9 cellular contexts compared by ENCODE assay signal in genomic region chr10:96747734-96748550, GRCh38.
DNase-seq lines count a peak whose midpoint lies in the region; ATAC-seq and TF ChIP-seq lines count a peak whose summit lies in the region.
"Had no signal": no experiment of that assay in that cellular context is flagged by ENCODE, and none has a peak within 500 bp of the region (broad histone marks: within the 10 kb centered on the region; RNA-seq: fewer than 3 reads in every experiment).

No MANE protein-coding gene starts in this region.

- peak; percentile 74 for ATAC-seq in HG03103 (IDR thresholded peaks at IDR 0.05; ENCODE audit: low read depth, unreplicated experiment)
- peak; percentile 86 for ATAC-seq in stimulated activated naive CD8-positive, alpha-beta T cell treated with anti-CD3 and anti-CD28 coated beads, Interleukin-15, Interleukin-2, amounts not matched to agents 100 U/mL and 50 U/mL, for 24 hours

- H2AFZ ChIP-seq in SU-DHL-6 (ENCODE audit: low read depth, low read length, severe bottlenecking): peak overlapping the region; percentile 79

- peak overlapping the region; percentile 66 for H3K27ac Mint-ChIP-seq in activated T-cell treated with anti-CD3 and anti-CD28 coated beads, Interleukin-2, amount 50 U/mL, for 24 hours

- H3K9ac ChIP-seq in SU-DHL-6 (ENCODE audit: low read length): peak overlapping the region; percentile 12; the same call in 1 of the 2 replicates

- H3K27me3 Mint-ChIP-seq in activated T-cell treated with anti-CD3 and anti-CD28 coated beads, Interleukin-2, amount 50 U/mL, for 24 hours: no peaks in the 10 kb centered on the region

- H3K36me3 Mint-ChIP-seq in activated T-cell treated with anti-CD3 and anti-CD28 coated beads, Interleukin-2, amount 50 U/mL, for 24 hours (ENCODE audit: low read depth): no peaks in the 10 kb centered on the region

- H3K4me3 Mint-ChIP-seq in activated T-cell treated with anti-CD3 and anti-CD28 coated beads, Interleukin-2, amount 50 U/mL, for 24 hours: no peak overlapping the region

- H3K9me3 ChIP-seq in SU-DHL-6 (ENCODE audit: insufficient read depth, low read length): no peaks in the 10 kb centered on the region
- H3K9me3 ChIP-seq: pancreas had no signal

- no peak for DNase-seq in activated T-cell treated with anti-CD3 and anti-CD28 coated beads, Interleukin-2, amount 50 U/mL, for 24 hours
- DNase-seq in activated T-cell treated with anti-CD3 and anti-CD28 coated beads for 4 hours: no peak
- DNase-seq in stimulated activated naive CD8-positive, alpha-beta T cell treated with anti-CD3 and anti-CD28 coated beads, Interleukin-15, Interleukin-2, amounts not matched to agents 100 U/mL and 50 U/mL, for 24 hours: peak; percentile 23
- no peak for DNase-seq in kidney glomerular epithelial cell (lab: John Stamatoyannopoulos, UW)
- no peak for DNase-seq in activated gamma-delta T cell (lab: John Stamatoyannopoulos, UW)
- no peak for DNase-seq in GM19240 (ENCODE audit: insufficient read length, low spot score)
- DNase-seq: pancreas had no signal

- no peaks in the 10 kb centered on the region for H3K36me3 ChIP-seq in SU-DHL-6 (ENCODE audit: low read length)
- H3K36me3 ChIP-seq: pancreas had no signal

- H4K20me1 ChIP-seq in SU-DHL-6 (ENCODE audit: low read depth, low read length): no peaks in the 10 kb centered on the region

- H3K27me3 ChIP-seq in SU-DHL-6 (ENCODE audit: low read length): no peaks in the 10 kb centered on the region
- H3K27me3 ChIP-seq: pancreas had no signal

- no peaks in the 10 kb centered on the region for H3K9me3 Mint-ChIP-seq in activated T-cell treated with anti-CD3 and anti-CD28 coated beads, Interleukin-2, amount 50 U/mL, for 24 hours

- no peaks in the 10 kb centered on the region for H3F3A ChIP-seq in SU-DHL-6 (ENCODE audit: insufficient read depth)

- peak overlapping the region; percentile 10 for H3K27ac ChIP-seq in SU-DHL-6 (ENCODE audit: low read depth, low read length)

- peak overlapping the region; percentile 8 for H3K4me2 ChIP-seq in SU-DHL-6 (ENCODE audit: low read depth, low read length, poor library complexity, severe bottlenecking)

- H3K9me2 ChIP-seq in SU-DHL-6 (replicated peaks; ENCODE audit: insufficient read depth, low read length): no peaks in the 10 kb centered on the region

- peaks cover 9% of the 10 kb centered on the region for H3K4me1 Mint-ChIP-seq in activated T-cell treated with anti-CD3 and anti-CD28 coated beads, Interleukin-2, amount 50 U/mL, for 24 hours (ENCODE audit: low read depth)

- H3K4me3 ChIP-seq in SU-DHL-6 (ENCODE audit: insufficient read depth, low read length, poor library complexity, severe bottlenecking): no peak overlapping the region
- H3K4me3 ChIP-seq: pancreas had no signal

- no peak for TF ChIP-seq CTCF in SU-DHL-6 (IDR thresholded peaks at IDR 0.05; ENCODE audit: insufficient read depth, low read length, poor library complexity, severe bottlenecking)

- no peaks in the 10 kb centered on the region for H3K79me2 ChIP-seq in SU-DHL-6 (ENCODE audit: insufficient read depth, low read length)
